ENCODE assay signal across 8 cellular contexts in the genomic region with DNA sequence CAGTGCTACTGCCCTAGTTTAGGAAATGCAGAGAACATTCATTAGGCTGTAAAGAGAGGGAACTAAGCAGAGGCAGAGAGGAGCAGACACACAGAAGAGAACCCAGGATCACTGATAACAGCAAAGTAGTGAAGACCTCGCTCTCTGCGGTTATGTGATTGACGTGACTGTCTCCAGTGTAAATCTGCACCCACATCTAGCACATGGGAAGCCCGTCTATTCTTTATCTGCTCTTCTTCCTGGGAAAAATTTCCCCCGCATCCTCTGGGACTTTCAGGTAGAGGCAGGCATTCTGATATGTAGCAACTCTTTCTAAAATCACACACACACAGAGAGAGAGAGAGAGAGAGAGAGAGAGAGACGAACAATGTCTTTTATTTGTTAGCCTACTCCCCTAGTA.
"Had no signal": no experiment of that assay in that cellular context is flagged by ENCODE, and none has a peak within 500 bp of the region (broad histone marks: within the 10 kb centered on the region; RNA-seq: fewer than 3 reads in every experiment).

No MANE protein-coding gene starts in this region.

- DNase-seq: HCEC 1CT, KG1 had no signal

- H3K4me1 Mint-ChIP-seq: IgD-negative memory B cell had no signal

- ATAC-seq: HepG2 had no signal

- H3K4me2 ChIP-seq: GM23338 had no signal

- H2AFZ ChIP-seq: GM23338 had no signal

- H3K4me3 Mint-ChIP-seq: GM23338, IgD-negative memory B cell had no signal

- H3K36me3 Mint-ChIP-seq: IgD-negative memory B cell had no signal

- FAIRE-seq: H1, H54, HepG2, HTR-8/SVneo had no signal

- H3K4me3 ChIP-seq: GM23338 had no signal

- H3K27ac Mint-ChIP-seq: GM23338 had no signal
